In genomic region chr2:19651466-19651865, GRCh38 we compare ENCODE assay signal across 1 cellular context.
TF ChIP-seq lines count a peak whose summit lies in the region.

No MANE protein-coding gene starts in this region.

TF ChIP-seq in WTC11, 78 proteins besides CTCF, POLR2A, EP300 and RAD21 (continued from another document):
- TF ChIP-seq, protein P1, sequence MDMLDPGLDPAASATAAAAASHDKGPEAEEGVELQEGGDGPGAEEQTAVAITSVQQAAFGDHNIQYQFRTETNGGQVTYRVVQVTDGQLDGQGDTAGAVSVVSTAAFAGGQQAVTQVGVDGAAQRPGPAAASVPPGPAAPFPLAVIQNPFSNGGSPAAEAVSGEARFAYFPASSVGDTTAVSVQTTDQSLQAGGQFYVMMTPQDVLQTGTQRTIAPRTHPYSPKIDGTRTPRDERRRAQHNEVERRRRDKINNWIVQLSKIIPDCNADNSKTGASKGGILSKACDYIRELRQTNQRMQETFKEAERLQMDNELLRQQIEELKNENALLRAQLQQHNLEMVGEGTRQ (CRISPR knock-in tag; IDR thresholded peaks at IDR 0.05): no peak
- TF ChIP-seq, protein P2, sequence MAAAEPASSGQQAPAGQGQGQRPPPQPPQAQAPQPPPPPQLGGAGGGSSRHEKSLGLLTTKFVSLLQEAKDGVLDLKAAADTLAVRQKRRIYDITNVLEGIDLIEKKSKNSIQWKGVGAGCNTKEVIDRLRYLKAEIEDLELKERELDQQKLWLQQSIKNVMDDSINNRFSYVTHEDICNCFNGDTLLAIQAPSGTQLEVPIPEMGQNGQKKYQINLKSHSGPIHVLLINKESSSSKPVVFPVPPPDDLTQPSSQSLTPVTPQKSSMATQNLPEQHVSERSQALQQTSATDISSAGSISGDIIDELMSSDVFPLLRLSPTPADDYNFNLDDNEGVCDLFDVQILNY (CRISPR knock-in tag; IDR thresholded peaks at IDR 0.05): no peak
- TF ChIP-seq, protein P3, sequence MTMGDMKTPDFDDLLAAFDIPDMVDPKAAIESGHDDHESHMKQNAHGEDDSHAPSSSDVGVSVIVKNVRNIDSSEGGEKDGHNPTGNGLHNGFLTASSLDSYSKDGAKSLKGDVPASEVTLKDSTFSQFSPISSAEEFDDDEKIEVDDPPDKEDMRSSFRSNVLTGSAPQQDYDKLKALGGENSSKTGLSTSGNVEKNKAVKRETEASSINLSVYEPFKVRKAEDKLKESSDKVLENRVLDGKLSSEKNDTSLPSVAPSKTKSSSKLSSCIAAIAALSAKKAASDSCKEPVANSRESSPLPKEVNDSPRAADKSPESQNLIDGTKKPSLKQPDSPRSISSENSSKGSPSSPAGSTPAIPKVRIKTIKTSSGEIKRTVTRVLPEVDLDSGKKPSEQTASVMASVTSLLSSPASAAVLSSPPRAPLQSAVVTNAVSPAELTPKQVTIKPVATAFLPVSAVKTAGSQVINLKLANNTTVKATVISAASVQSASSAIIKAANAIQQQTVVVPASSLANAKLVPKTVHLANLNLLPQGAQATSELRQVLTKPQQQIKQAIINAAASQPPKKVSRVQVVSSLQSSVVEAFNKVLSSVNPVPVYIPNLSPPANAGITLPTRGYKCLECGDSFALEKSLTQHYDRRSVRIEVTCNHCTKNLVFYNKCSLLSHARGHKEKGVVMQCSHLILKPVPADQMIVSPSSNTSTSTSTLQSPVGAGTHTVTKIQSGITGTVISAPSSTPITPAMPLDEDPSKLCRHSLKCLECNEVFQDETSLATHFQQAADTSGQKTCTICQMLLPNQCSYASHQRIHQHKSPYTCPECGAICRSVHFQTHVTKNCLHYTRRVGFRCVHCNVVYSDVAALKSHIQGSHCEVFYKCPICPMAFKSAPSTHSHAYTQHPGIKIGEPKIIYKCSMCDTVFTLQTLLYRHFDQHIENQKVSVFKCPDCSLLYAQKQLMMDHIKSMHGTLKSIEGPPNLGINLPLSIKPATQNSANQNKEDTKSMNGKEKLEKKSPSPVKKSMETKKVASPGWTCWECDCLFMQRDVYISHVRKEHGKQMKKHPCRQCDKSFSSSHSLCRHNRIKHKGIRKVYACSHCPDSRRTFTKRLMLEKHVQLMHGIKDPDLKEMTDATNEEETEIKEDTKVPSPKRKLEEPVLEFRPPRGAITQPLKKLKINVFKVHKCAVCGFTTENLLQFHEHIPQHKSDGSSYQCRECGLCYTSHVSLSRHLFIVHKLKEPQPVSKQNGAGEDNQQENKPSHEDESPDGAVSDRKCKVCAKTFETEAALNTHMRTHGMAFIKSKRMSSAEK (CRISPR knock-in tag; IDR thresholded peaks at IDR 0.05; ENCODE audit: borderline replicate concordance): no peak
- TF ChIP-seq GABPB1 (CRISPR knock-in tag; IDR thresholded peaks at IDR 0.05) (no peak), RELA (CRISPR knock-in tag; IDR thresholded peaks at IDR 0.05; ENCODE audit: borderline replicate concordance) (no peak), FOXP1 (CRISPR knock-in tag; IDR thresholded peaks at IDR 0.05; ENCODE audit: borderline replicate concordance) (no peak), ELF4 (CRISPR knock-in tag; IDR thresholded peaks at IDR 0.05; ENCODE audit: low read depth) (no peak), NR3C1 (CRISPR knock-in tag; conservative IDR thresholded peaks at IDR 0.05; ENCODE audit: low read depth) (no peak), ZNF138 (CRISPR knock-in tag; conservative IDR thresholded peaks at IDR 0.05) (no peak)
- TF ChIP-seq, protein P4, sequence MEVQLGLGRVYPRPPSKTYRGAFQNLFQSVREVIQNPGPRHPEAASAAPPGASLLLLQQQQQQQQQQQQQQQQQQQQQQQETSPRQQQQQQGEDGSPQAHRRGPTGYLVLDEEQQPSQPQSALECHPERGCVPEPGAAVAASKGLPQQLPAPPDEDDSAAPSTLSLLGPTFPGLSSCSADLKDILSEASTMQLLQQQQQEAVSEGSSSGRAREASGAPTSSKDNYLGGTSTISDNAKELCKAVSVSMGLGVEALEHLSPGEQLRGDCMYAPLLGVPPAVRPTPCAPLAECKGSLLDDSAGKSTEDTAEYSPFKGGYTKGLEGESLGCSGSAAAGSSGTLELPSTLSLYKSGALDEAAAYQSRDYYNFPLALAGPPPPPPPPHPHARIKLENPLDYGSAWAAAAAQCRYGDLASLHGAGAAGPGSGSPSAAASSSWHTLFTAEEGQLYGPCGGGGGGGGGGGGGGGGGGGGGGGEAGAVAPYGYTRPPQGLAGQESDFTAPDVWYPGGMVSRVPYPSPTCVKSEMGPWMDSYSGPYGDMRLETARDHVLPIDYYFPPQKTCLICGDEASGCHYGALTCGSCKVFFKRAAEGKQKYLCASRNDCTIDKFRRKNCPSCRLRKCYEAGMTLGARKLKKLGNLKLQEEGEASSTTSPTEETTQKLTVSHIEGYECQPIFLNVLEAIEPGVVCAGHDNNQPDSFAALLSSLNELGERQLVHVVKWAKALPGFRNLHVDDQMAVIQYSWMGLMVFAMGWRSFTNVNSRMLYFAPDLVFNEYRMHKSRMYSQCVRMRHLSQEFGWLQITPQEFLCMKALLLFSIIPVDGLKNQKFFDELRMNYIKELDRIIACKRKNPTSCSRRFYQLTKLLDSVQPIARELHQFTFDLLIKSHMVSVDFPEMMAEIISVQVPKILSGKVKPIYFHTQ (CRISPR knock-in tag; IDR thresholded peaks at IDR 0.05): no peak
